1 cellular context compared by ENCODE assay signal in the genomic region with DNA sequence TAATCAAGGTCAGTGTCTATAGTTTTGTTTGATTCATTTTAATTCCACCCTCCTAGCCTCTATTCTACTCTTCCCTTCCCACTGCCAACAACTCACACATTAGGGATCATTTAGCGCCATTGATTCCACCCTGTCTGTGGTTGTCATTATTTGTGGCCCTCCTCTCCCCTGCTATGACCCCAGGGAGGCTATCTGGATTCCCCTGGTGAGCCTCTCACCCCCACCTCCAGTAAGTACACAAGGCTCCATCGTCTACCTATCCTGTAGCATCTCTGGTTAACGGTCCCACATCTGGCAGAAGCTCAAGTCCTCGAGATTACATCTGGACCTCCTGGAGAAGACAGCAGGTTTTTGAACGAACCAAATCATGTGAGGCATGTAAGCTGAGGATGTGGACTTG.
A peak's percentile ranks its signal among the peaks of the same experiment; 100 is the strongest.
TF ChIP-seq lines count a peak whose summit lies in the region.

No MANE protein-coding gene starts in this region.

TF ChIP-seq in HepG2, 621 proteins besides CTCF, POLR2A, EP300 and RAD21 (continued from another document):
- TF ChIP-seq ZC3H4 (CRISPR knock-in tag; IDR thresholded peaks at IDR 0.05; ENCODE audit: borderline replicate concordance) = peak; percentile 67; the same call in 1 of the 2 replicates
- TF ChIP-seq, protein P1, sequence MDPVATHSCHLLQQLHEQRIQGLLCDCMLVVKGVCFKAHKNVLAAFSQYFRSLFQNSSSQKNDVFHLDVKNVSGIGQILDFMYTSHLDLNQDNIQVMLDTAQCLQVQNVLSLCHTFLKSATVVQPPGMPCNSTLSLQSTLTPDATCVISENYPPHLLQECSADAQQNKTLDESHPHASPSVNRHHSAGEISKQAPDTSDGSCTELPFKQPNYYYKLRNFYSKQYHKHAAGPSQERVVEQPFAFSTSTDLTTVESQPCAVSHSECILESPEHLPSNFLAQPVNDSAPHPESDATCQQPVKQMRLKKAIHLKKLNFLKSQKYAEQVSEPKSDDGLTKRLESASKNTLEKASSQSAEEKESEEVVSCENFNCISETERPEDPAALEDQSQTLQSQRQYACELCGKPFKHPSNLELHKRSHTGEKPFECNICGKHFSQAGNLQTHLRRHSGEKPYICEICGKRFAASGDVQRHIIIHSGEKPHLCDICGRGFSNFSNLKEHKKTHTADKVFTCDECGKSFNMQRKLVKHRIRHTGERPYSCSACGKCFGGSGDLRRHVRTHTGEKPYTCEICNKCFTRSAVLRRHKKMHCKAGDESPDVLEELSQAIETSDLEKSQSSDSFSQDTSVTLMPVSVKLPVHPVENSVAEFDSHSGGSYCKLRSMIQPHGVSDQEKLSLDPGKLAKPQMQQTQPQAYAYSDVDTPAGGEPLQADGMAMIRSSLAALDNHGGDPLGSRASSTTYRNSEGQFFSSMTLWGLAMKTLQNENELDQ (CRISPR knock-in tag; IDR thresholded peaks at IDR 0.05; ENCODE audit: borderline replicate concordance) = no peak
- TF ChIP-seq POLR2G (IDR thresholded peaks at IDR 0.05; ENCODE audit: low read depth, low read length) = peak; percentile 58
- 0 out of 2 replicates have a peak, but pooled peaks have one; percentile 30 for TF ChIP-seq ZNF572 (CRISPR knock-in tag; IDR thresholded peaks at IDR 0.05)
- TF ChIP-seq, protein P2, sequence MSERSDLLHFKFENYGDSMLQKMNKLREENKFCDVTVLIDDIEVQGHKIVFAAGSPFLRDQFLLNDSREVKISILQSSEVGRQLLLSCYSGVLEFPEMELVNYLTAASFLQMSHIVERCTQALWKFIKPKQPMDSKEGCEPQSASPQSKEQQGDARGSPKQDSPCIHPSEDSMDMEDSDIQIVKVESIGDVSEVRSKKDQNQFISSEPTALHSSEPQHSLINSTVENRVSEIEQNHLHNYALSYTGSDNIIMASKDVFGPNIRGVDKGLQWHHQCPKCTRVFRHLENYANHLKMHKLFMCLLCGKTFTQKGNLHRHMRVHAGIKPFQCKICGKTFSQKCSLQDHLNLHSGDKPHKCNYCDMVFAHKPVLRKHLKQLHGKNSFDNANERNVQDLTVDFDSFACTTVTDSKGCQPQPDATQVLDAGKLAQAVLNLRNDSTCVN (CRISPR knock-in tag; IDR thresholded peaks at IDR 0.05; ENCODE audit: borderline replicate concordance) = 0 out of 2 replicates have a peak, but pooled peaks have one; percentile 27
- TF ChIP-seq HDAC1 (CRISPR knock-in tag; IDR thresholded peaks at IDR 0.05) = no peak
- TF ChIP-seq RBFOX2 (IDR thresholded peaks at IDR 0.05; ENCODE audit: low read depth, low read length) = peak; percentile 36; the same call in 1 of the 2 replicates
- TF ChIP-seq FOXA1 (IDR thresholded peaks at IDR 0.05) = no peak
- TF ChIP-seq FOXA1 (CRISPR knock-in tag; IDR thresholded peaks at IDR 0.05) = peak; percentile 62
- TF ChIP-seq ZNF713 (CRISPR knock-in tag; IDR thresholded peaks at IDR 0.05) = no peak
- no peak for TF ChIP-seq BORCS8-MEF2B (CRISPR knock-in tag; IDR thresholded peaks at IDR 0.05)
- TF ChIP-seq, protein P3, sequence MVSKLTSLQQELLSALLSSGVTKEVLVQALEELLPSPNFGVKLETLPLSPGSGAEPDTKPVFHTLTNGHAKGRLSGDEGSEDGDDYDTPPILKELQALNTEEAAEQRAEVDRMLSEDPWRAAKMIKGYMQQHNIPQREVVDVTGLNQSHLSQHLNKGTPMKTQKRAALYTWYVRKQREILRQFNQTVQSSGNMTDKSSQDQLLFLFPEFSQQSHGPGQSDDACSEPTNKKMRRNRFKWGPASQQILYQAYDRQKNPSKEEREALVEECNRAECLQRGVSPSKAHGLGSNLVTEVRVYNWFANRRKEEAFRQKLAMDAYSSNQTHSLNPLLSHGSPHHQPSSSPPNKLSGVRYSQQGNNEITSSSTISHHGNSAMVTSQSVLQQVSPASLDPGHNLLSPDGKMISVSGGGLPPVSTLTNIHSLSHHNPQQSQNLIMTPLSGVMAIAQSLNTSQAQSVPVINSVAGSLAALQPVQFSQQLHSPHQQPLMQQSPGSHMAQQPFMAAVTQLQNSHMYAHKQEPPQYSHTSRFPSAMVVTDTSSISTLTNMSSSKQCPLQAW (CRISPR knock-in tag; IDR thresholded peaks at IDR 0.05) = 0 out of 2 replicates have a peak, but pooled peaks have one; percentile 31
- TF ChIP-seq SIN3A (IDR thresholded peaks at IDR 0.05; ENCODE audit: borderline replicate concordance, low read depth, low read length) = no peak
- TF ChIP-seq ZNF383 (CRISPR knock-in tag; IDR thresholded peaks at IDR 0.05; ENCODE audit: borderline replicate concordance) = no peak
TF ChIP-seq in HepG2: peak in this region for 12.
